In genomic region chr3:48929358-48930035, GRCh38 we compare ENCODE assay signal across 12 cellular contexts. TPM values are rescaled to one million over a fixed set of nuclear protein-coding genes. Genes with fewer than 3 reads are reported as not detected.
A peak's percentile ranks its signal among the peaks of the same experiment; 100 is the strongest.
DNase-seq lines count a peak whose midpoint lies in the region; ATAC-seq and TF ChIP-seq lines count a peak whose summit lies in the region.
"Had no signal": no experiment of that assay in that cellular context is flagged by ENCODE, and none has a peak within 500 bp of the region (broad histone marks: within the 10 kb centered on the region; RNA-seq: fewer than 3 reads in every experiment).

No MANE protein-coding gene starts in this region.

- no peaks in the 10 kb centered on the region for H3K27me3 ChIP-seq in CD4-positive, CD25-positive, alpha-beta regulatory T cell (ENCODE audit: control insufficient read depth, insufficient read depth, low read length)
- no peaks in the 10 kb centered on the region for H3K27me3 ChIP-seq in body of pancreas
- H3K27me3 ChIP-seq: dorsolateral prefrontal cortex, tibial nerve had no signal

- peak overlapping the region in 1 of 4 donors; percentile 71 for H3K4me3 Mint-ChIP-seq in CD4-positive, CD25-positive, alpha-beta regulatory T cell
- H3K4me3 Mint-ChIP-seq in Calu3 (ENCODE audit: low read depth, unreplicated experiment) (no peak overlapping the region), mesothelial cell of epicardium (no peak overlapping the region)
- peak overlapping the region; percentile 60 for H3K4me3 Mint-ChIP-seq in activated naive CD8-positive, alpha-beta T cell

- H3K4me1 ChIP-seq in CD4-positive, CD25-positive, alpha-beta regulatory T cell (ENCODE audit: control insufficient read depth, insufficient read depth, low read length, poor library complexity, severe bottlenecking), result peaks cover 50% of the 10 kb centered on the region
- H3K4me1 ChIP-seq in body of pancreas, result peaks cover 26% of the 10 kb centered on the region

- peaks cover 47 to 78% (median 60%) of the 10 kb centered on the region in 4 donors for H3K4me1 Mint-ChIP-seq in CD4-positive, CD25-positive, alpha-beta regulatory T cell
- peaks cover 50% of the 10 kb centered on the region for H3K4me1 Mint-ChIP-seq in Calu3 (ENCODE audit: low read depth, unreplicated experiment)
- H3K4me1 Mint-ChIP-seq in activated naive CD8-positive, alpha-beta T cell (ENCODE audit: low read depth), result peaks cover 71% of the 10 kb centered on the region
- H3K4me1 Mint-ChIP-seq in mesothelial cell of epicardium, result peaks cover 35% of the 10 kb centered on the region

- TF ChIP-seq CTCF in Calu3 (IDR thresholded peaks at IDR 0.05; ENCODE audit: unreplicated experiment) (no peak), mesothelial cell of epicardium (IDR thresholded peaks at IDR 0.05; ENCODE audit: unreplicated experiment) (no peak), body of pancreas (IDR thresholded peaks at IDR 0.05) (no peak)

- ATAC-seq in CD4-positive, CD25-positive, alpha-beta regulatory T cell (ENCODE audit: low read depth in 2 of 2), result no peak
- ATAC-seq in HG03342 (IDR thresholded peaks at IDR 0.05; ENCODE audit: unreplicated experiment) (no peak), body of pancreas (no peak)

- no peaks in the 10 kb centered on the region for H3K27me3 Mint-ChIP-seq in CD4-positive, CD25-positive, alpha-beta regulatory T cell
- H3K27me3 Mint-ChIP-seq in Calu3 (ENCODE audit: unreplicated experiment), result no peaks in the 10 kb centered on the region
- H3K27me3 Mint-ChIP-seq in activated naive CD8-positive, alpha-beta T cell, result no peaks in the 10 kb centered on the region
- H3K27me3 Mint-ChIP-seq in mesothelial cell of epicardium (ENCODE audit: low read depth), result no peaks in the 10 kb centered on the region

- 66 to 71% methylated on average over 3 of the region's 3 CpGs for WGBS in body of pancreas, 2 donors

- CTCF ChIA-PET in Calu3 (lab: Charles Lee), result interaction anchor here (0.6 to 0.7 kb wide), 2 partner anchors 10 to 180 kb away, joined by 3 to 7 read pairs; no protein-coding TSS in a partner anchor

- DNase-seq in CD4-positive, CD25-positive, alpha-beta regulatory T cell, result no peak
- no peak for DNase-seq in Calu3
- DNase-seq in mesothelial cell of epicardium (ENCODE audit: low spot score in 2 of 2, unreplicated experiment in 2 of 2), result no peak
- DNase-seq in effector CD4-positive, alpha-beta T cell, result no peak
- no peak for DNase-seq in body of pancreas
- DNase-seq: COR-L47, dorsolateral prefrontal cortex, Kasumi-1, NCI-H1930 had no signal

- no peaks in the 10 kb centered on the region for H3K9me3 ChIP-seq in CD4-positive, CD25-positive, alpha-beta regulatory T cell (ENCODE audit: control insufficient read depth in 2 of 2, low read length in 2 of 2)
- no peaks in the 10 kb centered on the region for H3K9me3 ChIP-seq in body of pancreas
- H3K9me3 ChIP-seq: tibial nerve had no signal

- H3K36me3 Mint-ChIP-seq in CD4-positive, CD25-positive, alpha-beta regulatory T cell, result peaks cover 58% of the 10 kb centered on the region
- H3K36me3 Mint-ChIP-seq in Calu3 (ENCODE audit: insufficient read depth, unreplicated experiment), result peaks cover 69% of the 10 kb centered on the region
- H3K36me3 Mint-ChIP-seq in activated naive CD8-positive, alpha-beta T cell, result peaks cover 14% of the 10 kb centered on the region
- peaks cover 27% of the 10 kb centered on the region for H3K36me3 Mint-ChIP-seq in mesothelial cell of epicardium

- H3K27ac ChIP-seq in CD4-positive, CD25-positive, alpha-beta regulatory T cell (ENCODE audit: insufficient read depth, low read length, poor library complexity, severe bottlenecking), result no peak overlapping the region
- no peak overlapping the region for H3K27ac ChIP-seq in body of pancreas

- intact Hi-C loops in Calu3 (cut with micrococcal nuclease; ENCODE audit: unreplicated experiment) (no loop called here), body of pancreas (cut with DNase I) (no loop called here)

- no peaks in the 10 kb centered on the region for H3K9me3 Mint-ChIP-seq in CD4-positive, CD25-positive, alpha-beta regulatory T cell
- H3K9me3 Mint-ChIP-seq in Calu3 (ENCODE audit: low read depth, unreplicated experiment) (no peaks in the 10 kb centered on the region), mesothelial cell of epicardium (peaks cover 4% of the 10 kb centered on the region)
- H3K9me3 Mint-ChIP-seq in activated naive CD8-positive, alpha-beta T cell (ENCODE audit: low read depth), result no peaks in the 10 kb centered on the region

- no peak for TF ChIP-seq POLR2A in body of pancreas (IDR thresholded peaks at IDR 0.05)

- peak overlapping the region; percentile 20 for H3K4me3 ChIP-seq in CD4-positive, CD25-positive, alpha-beta regulatory T cell (ENCODE audit: low read depth, low read length)
- H3K4me3 ChIP-seq in body of pancreas, result no peak overlapping the region
- H3K4me3 ChIP-seq: tibial nerve had no signal

- no TSS peak for BruUV-seq in Calu3 (replicated peaks; lab: Mats Ljungman, UMichigan)

- H3K36me3 ChIP-seq in CD4-positive, CD25-positive, alpha-beta regulatory T cell (ENCODE audit: control insufficient read depth, insufficient read depth, low read length), result peaks cover 52% of the 10 kb centered on the region
- peaks cover 0 to 2% of the 10 kb centered on the region in 2 donors for H3K36me3 ChIP-seq in body of pancreas (replicated peaks in 1 of 2; ENCODE audit: insufficient read depth in 1 of 2, low read depth in 2 of 2)

- peak overlapping the region; percentile 64 to 74 (median 65) for H3K27ac Mint-ChIP-seq in CD4-positive, CD25-positive, alpha-beta regulatory T cell
- H3K27ac Mint-ChIP-seq in Calu3 (ENCODE audit: unreplicated experiment), result peak overlapping the region; percentile 55
- peak overlapping the region; percentile 47 for H3K27ac Mint-ChIP-seq in activated naive CD8-positive, alpha-beta T cell
- peak overlapping the region; percentile 51 for H3K27ac Mint-ChIP-seq in mesothelial cell of epicardium

RNA-seq across cellular contexts. Expression of gene ARIH2, which starts 10.9 kb away (rescaled TPM):
- total RNA-seq in CD4-positive, CD25-positive, alpha-beta regulatory T cell, result 171 TPM
- 100 to 1,000 TPM; 110 to 114 (median 112) TPM for polyA plus RNA-seq in CD4-positive, CD25-positive, alpha-beta regulatory T cell
- total RNA-seq in Calu3 (2022), result 98.4 and 109 TPM in 2 replicates
- 87.0 to 102 TPM (median 100 TPM) in 3 replicates for total RNA-seq in mesothelial cell of epicardium
- 10 to 100 TPM; 43.1 to 99.5 TPM for total RNA-seq in body of pancreas

RNA-seq across cellular contexts. Expression of gene SLC25A20, which starts 30.8 kb away (rescaled TPM):
- 8.0 TPM for total RNA-seq in CD4-positive, CD25-positive, alpha-beta regulatory T cell
- 10 to 100 TPM; 21.5 to 32.6 (median 25.4) TPM for polyA plus RNA-seq in CD4-positive, CD25-positive, alpha-beta regulatory T cell
- total RNA-seq in Calu3 (2022) (7.9 and 11.4 TPM in 2 replicates), mesothelial cell of epicardium (9.7 to 10.7 TPM (median 10.5 TPM) in 3 replicates), body of pancreas (10 to 100 TPM; 20.8 to 31.4 TPM)
